In the genomic region with DNA sequence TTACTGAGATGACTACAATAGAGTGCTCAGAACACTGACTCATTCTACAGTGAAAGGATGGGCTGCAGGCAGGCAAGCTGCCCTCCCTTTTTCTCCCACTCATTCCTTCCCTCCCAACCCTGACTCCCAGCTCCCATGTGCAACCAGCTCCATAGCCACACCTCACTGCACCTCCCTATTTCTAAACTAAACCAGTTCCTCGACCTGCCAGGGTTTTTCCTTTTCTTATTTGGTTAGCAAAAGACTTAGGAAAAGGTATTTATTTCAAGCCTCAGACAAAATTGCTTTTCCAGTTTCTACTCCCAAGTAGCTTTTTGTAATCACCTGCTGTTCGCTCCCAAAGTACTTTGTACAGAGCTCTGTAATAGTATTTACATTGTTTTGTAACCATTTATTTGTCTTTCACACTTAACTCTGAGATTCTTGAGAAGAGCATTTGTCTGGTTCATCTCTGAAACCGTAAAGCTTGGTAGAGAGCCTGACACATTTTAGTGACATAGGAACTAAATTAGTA, we compare ENCODE assay signal across 11 cellular contexts. TPM values are rescaled to one million over a fixed set of nuclear protein-coding genes. Genes with fewer than 3 reads are reported as not detected.
DNase-seq lines count a peak whose midpoint lies in the region; ATAC-seq and TF ChIP-seq lines count a peak whose summit lies in the region.
"Had no signal": no experiment of that assay in that cellular context is flagged by ENCODE, and none has a peak within 500 bp of the region (broad histone marks: within the 10 kb centered on the region; RNA-seq: fewer than 3 reads in every experiment).

No MANE protein-coding gene starts in this region.

- H3K9ac ChIP-seq in endodermal cell (ENCODE audit: extremely low read depth, low read length, poor library complexity, severe bottlenecking): no peak overlapping the region

- no peak overlapping the region for H3K27ac Mint-ChIP-seq in endodermal cell
- peak overlapping the region; percentile 35 to 76 (median 51) for H3K27ac Mint-ChIP-seq in nephron
- no peak overlapping the region for H3K27ac Mint-ChIP-seq in glutamatergic neuron (ENCODE audit: unreplicated experiment)
- H3K27ac Mint-ChIP-seq: activated naive CD4-positive, alpha-beta T cell treated with anti-CD3 and anti-CD28 coated beads, Interleukin-2, amount 50 U/mL, for 24 hours; stimulated activated naive CD8-positive, alpha-beta T cell treated with anti-CD3 and anti-CD28 coated beads, Interleukin-15, Interleukin-2, amounts not matched to agents 100 ng/mL and 50 ng/mL, for 24 hours had no signal

- H3K36me3 Mint-ChIP-seq in endodermal cell (ENCODE audit: low read depth) (no peaks in the 10 kb centered on the region), nephron (ENCODE audit: low read depth) (no peaks in the 10 kb centered on the region), glutamatergic neuron (ENCODE audit: unreplicated experiment) (no peaks in the 10 kb centered on the region)
- H3K36me3 Mint-ChIP-seq: activated naive CD4-positive, alpha-beta T cell treated with anti-CD3 and anti-CD28 coated beads, Interleukin-2, amount 50 U/mL, for 24 hours had no signal

- H3K36me3 ChIP-seq in endodermal cell (ENCODE audit: control insufficient read depth, insufficient read depth, low read length): no peaks in the 10 kb centered on the region

- WGBS in endodermal cell (ENCODE audit: insufficient coverage in 1 of 2, insufficient read length in 1 of 2), 2 experiments: 42 to 72% methylated on average over 2 to 3 of the region's 3 CpGs

- no peak overlapping the region for H3K4me3 ChIP-seq in endodermal cell (ENCODE audit: low read length)

- no peak for ATAC-seq in GM21526 (IDR thresholded peaks at IDR 0.05; ENCODE audit: low FRiP score, unreplicated experiment)

- in situ Hi-C loops in Caki2 (cut with HindIII; ENCODE audit: low pct_unique_long_range_greater_than_20kb, low sequenced_read_pairs): no loop called here

- H3K9me3 Mint-ChIP-seq in endodermal cell (no peaks in the 10 kb centered on the region), nephron (no peaks in the 10 kb centered on the region), glutamatergic neuron (ENCODE audit: unreplicated experiment) (no peaks in the 10 kb centered on the region)
- H3K9me3 Mint-ChIP-seq: activated naive CD4-positive, alpha-beta T cell treated with anti-CD3 and anti-CD28 coated beads, Interleukin-2, amount 50 U/mL, for 24 hours; stimulated activated naive CD8-positive, alpha-beta T cell treated with anti-CD3 and anti-CD28 coated beads, Interleukin-15, Interleukin-2, amounts not matched to agents 100 ng/mL and 50 ng/mL, for 24 hours had no signal

- peak; percentile 64 for DNase-seq in Caki2 (ENCODE audit: low read depth)
- peak; percentile 76 for DNase-seq in NCI-H146 (lab: John Stamatoyannopoulos, UW)
- peak; percentile 52 for DNase-seq in endodermal cell
- no peak for DNase-seq in glutamatergic neuron
- DNase-seq in inferior parietal cortex (ENCODE audit: extremely low spot score): no peak
- no peak for DNase-seq in T1000 (lab: John Stamatoyannopoulos, UW)

- no peaks in the 10 kb centered on the region for H3K27me3 Mint-ChIP-seq in endodermal cell (ENCODE audit: insufficient read depth)
- no peaks in the 10 kb centered on the region for H3K27me3 Mint-ChIP-seq in nephron (ENCODE audit: low read depth)
- no peaks in the 10 kb centered on the region for H3K27me3 Mint-ChIP-seq in glutamatergic neuron (ENCODE audit: unreplicated experiment)
- H3K27me3 Mint-ChIP-seq: stimulated activated naive CD8-positive, alpha-beta T cell treated with anti-CD3 and anti-CD28 coated beads, Interleukin-15, Interleukin-2, amounts not matched to agents 100 ng/mL and 50 ng/mL, for 24 hours had no signal

- H3K9me3 ChIP-seq in endodermal cell (ENCODE audit: control insufficient read depth, low read length): no peaks in the 10 kb centered on the region

- TF ChIP-seq CTCF in endodermal cell (conservative IDR thresholded peaks at IDR 0.05) (no peak), nephron (IDR thresholded peaks at IDR 0.05; ENCODE audit: unreplicated experiment in 3 of 3) (no peak), glutamatergic neuron (IDR thresholded peaks at IDR 0.05; ENCODE audit: partially characterized antibody, unreplicated experiment) (no peak)

- H3K4me1 Mint-ChIP-seq in endodermal cell (peaks cover 9% of the 10 kb centered on the region), nephron (peaks cover 12% of the 10 kb centered on the region), glutamatergic neuron (ENCODE audit: low read depth, unreplicated experiment) (no peaks in the 10 kb centered on the region)
- H3K4me1 Mint-ChIP-seq: activated naive CD4-positive, alpha-beta T cell treated with anti-CD3 and anti-CD28 coated beads, Interleukin-2, amount 50 U/mL, for 24 hours had no signal

- H3K27ac ChIP-seq in endodermal cell (ENCODE audit: low read depth, low read length): no peak overlapping the region

- H3K4me1 ChIP-seq in endodermal cell (ENCODE audit: control insufficient read depth, insufficient read depth, low read length): no peaks in the 10 kb centered on the region

- H3K27me3 ChIP-seq in endodermal cell (ENCODE audit: control insufficient read depth, insufficient read depth, low read length, poor library complexity, severe bottlenecking): no peaks in the 10 kb centered on the region

- H3K4me3 Mint-ChIP-seq in endodermal cell (no peak overlapping the region), nephron (peak overlapping the region in 1 of 3 experiments; percentile 3), glutamatergic neuron (ENCODE audit: unreplicated experiment) (no peak overlapping the region)
- H3K4me3 Mint-ChIP-seq: activated naive CD4-positive, alpha-beta T cell treated with anti-CD3 and anti-CD28 coated beads, Interleukin-2, amount 50 U/mL, for 24 hours; stimulated activated naive CD8-positive, alpha-beta T cell treated with anti-CD3 and anti-CD28 coated beads, Interleukin-15, Interleukin-2, amounts not matched to agents 100 ng/mL and 50 ng/mL, for 24 hours had no signal

RNA-seq across cellular contexts. Expression of gene AADAC, which starts 2.2 kb away (rescaled TPM):
- not detected in 2 replicates for total RNA-seq in Caki2 (2014; rRNA removed; shearing (Covaris generic); ENCODE audit: low replicate concordance)
- total RNA-seq in endodermal cell: not detected
- not detected for polyA plus RNA-seq in endodermal cell (2013, experiment 1 of 2)
- not detected for polyA plus RNA-seq in endodermal cell (2013, experiment 2 of 2)
- not detected for total RNA-seq in glutamatergic neuron (ENCODE audit: unreplicated experiment)
- total RNA-seq: T-helper 1 cell treated with Interleukin-12 subunit alpha and Interleukin-12 subunit beta and Interleukin-4 antibody, amounts not matched to agents 30 ng/mL and 1 ng/mL, for 36 hours had no signal

RNA-seq across cellular contexts. Expression of gene SUCNR1, which starts 57.3 kb away (rescaled TPM):
- 0.47 TPM in 1 of 2 replicates, not detected in the other for total RNA-seq in Caki2 (2014; rRNA removed; shearing (Covaris generic); ENCODE audit: low replicate concordance)
- not detected for total RNA-seq in endodermal cell
- polyA plus RNA-seq in endodermal cell (2013, experiment 1 of 2): 0.07 TPM
- polyA plus RNA-seq in endodermal cell (2013, experiment 2 of 2): 0.08 TPM
- total RNA-seq in glutamatergic neuron (ENCODE audit: unreplicated experiment): not detected
- total RNA-seq: T-helper 1 cell treated with Interleukin-12 subunit alpha and Interleukin-12 subunit beta and Interleukin-4 antibody, amounts not matched to agents 30 ng/mL and 1 ng/mL, for 36 hours had no signal

Comparison
In these comparisons a context has a peak if more than half of its experiments do, and no peak if none do; other contexts are left out.
1. DNase-seq: peak in Caki2 (single experiment), NCI-H146 (single experiment) and endodermal cell (single experiment); none in glutamatergic neuron (single experiment), inferior parietal cortex (single experiment) and T1000 (single experiment).
2. H3K27ac Mint-ChIP-seq: peak in nephron (3 of 3); none in endodermal cell (single experiment) and glutamatergic neuron (single experiment).